Comparison of ENCODE assay signal across 8 cellular contexts in the genomic region with DNA sequence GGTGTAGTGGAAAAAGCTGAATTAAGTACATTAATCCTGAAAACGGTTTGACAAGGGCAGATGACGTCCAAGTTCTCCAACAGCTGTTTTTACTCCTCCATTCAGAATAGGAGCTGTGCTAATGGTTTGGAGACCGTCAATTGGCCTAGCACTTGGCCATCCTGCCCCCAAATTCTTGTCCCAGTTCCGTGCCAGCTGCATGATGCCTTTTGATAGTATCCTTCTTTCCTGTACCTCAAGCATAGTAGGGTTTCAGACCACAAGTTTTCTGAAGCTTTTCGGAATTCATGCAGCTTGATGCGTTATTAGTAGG. TPM values are rescaled to one million over a fixed set of nuclear protein-coding genes. Genes with fewer than 3 reads are reported as not detected.
DNase-seq lines count a peak whose midpoint lies in the region; TF ChIP-seq lines count a peak whose summit lies in the region.

No MANE protein-coding gene starts in this region.

- peaks cover 10% of the 10 kb centered on the region for H3K4me1 Mint-ChIP-seq in T-helper 1 cell treated with Interleukin-12 subunit alpha and Interleukin-12 subunit beta and Interleukin-4 antibody, amounts not matched to agents 30 μg/mL and 1 μg/mL, for 36 hours (ENCODE audit: low read depth)
- peaks cover 17% of the 10 kb centered on the region for H3K4me1 Mint-ChIP-seq in chondrocyte (ENCODE audit: low read depth)

- intact Hi-C loops in posterior cingulate gyrus (cut with DNase I), result no loop called here

- H4K20me1 ChIP-seq in Loucy (ENCODE audit: insufficient read depth, low read length, poor library complexity, severe bottlenecking), result no peaks in the 10 kb centered on the region

- peak overlapping the region; percentile 92 for H3K4me3 ChIP-seq in Loucy (ENCODE audit: low read length, poor library complexity, severe bottlenecking)
- H3K4me3 ChIP-seq in urinary bladder (ENCODE audit: low read depth, low read length), result peak overlapping the region; percentile 53

- H3K36me3 Mint-ChIP-seq in T-helper 1 cell treated with Interleukin-12 subunit alpha and Interleukin-12 subunit beta and Interleukin-4 antibody, amounts not matched to agents 30 μg/mL and 1 μg/mL, for 36 hours (ENCODE audit: low read depth), result no peaks in the 10 kb centered on the region
- no peaks in the 10 kb centered on the region for H3K36me3 Mint-ChIP-seq in chondrocyte (ENCODE audit: low read depth)

- H3K79me2 ChIP-seq in Loucy (ENCODE audit: insufficient read depth, low read length), result peaks cover 15% of the 10 kb centered on the region; the same call in 1 of the 2 replicates

- TF ChIP-seq CTCF in Loucy (conservative IDR thresholded peaks at IDR 0.05; ENCODE audit: low read length) (no peak), chondrocyte (IDR thresholded peaks at IDR 0.05) (no peak)

- peak overlapping the region; percentile 96 for H2AFZ ChIP-seq in Loucy (ENCODE audit: low read length)

- peaks cover 19% of the 10 kb centered on the region for H3K27me3 Mint-ChIP-seq in T-helper 1 cell treated with Interleukin-12 subunit alpha and Interleukin-12 subunit beta and Interleukin-4 antibody, amounts not matched to agents 30 μg/mL and 1 μg/mL, for 36 hours (ENCODE audit: low read depth)
- no peaks in the 10 kb centered on the region for H3K27me3 Mint-ChIP-seq in chondrocyte (ENCODE audit: low read depth)

- peak overlapping the region; percentile 91 for H3K4me3 Mint-ChIP-seq in T-helper 1 cell treated with Interleukin-12 subunit alpha and Interleukin-12 subunit beta and Interleukin-4 antibody, amounts not matched to agents 30 μg/mL and 1 μg/mL, for 36 hours
- H3K4me3 Mint-ChIP-seq in chondrocyte (ENCODE audit: unreplicated experiment), result peak overlapping the region; percentile 92

- peak overlapping the region; percentile 97 for H3K4me2 ChIP-seq in Loucy (ENCODE audit: low read depth, low read length, poor library complexity, severe bottlenecking)

- no peaks in the 10 kb centered on the region for H3F3A ChIP-seq in Loucy (ENCODE audit: low read depth)

- no peak overlapping the region for H3K27ac ChIP-seq in urinary bladder (ENCODE audit: low read depth)

- no peaks in the 10 kb centered on the region for H3K36me3 ChIP-seq in Loucy (ENCODE audit: insufficient read depth, low read length)
- H3K36me3 ChIP-seq in urinary bladder (ENCODE audit: insufficient read depth), result no peaks in the 10 kb centered on the region

- H3K4me1 ChIP-seq in Loucy (ENCODE audit: insufficient read depth, low read length, poor library complexity, severe bottlenecking) (peaks cover 27% of the 10 kb centered on the region), urinary bladder (ENCODE audit: insufficient read depth) (no peaks in the 10 kb centered on the region)

- H3K27ac Mint-ChIP-seq in T-helper 1 cell treated with Interleukin-12 subunit alpha and Interleukin-12 subunit beta and Interleukin-4 antibody, amounts not matched to agents 30 μg/mL and 1 μg/mL, for 36 hours, result peak overlapping the region; percentile 52
- H3K27ac Mint-ChIP-seq in chondrocyte (ENCODE audit: unreplicated experiment), result peak overlapping the region; percentile 90

- no peaks in the 10 kb centered on the region for H3K9me3 Mint-ChIP-seq in T-helper 1 cell treated with Interleukin-12 subunit alpha and Interleukin-12 subunit beta and Interleukin-4 antibody, amounts not matched to agents 30 μg/mL and 1 μg/mL, for 36 hours
- H3K9me3 Mint-ChIP-seq in chondrocyte (ENCODE audit: low read depth), result no peaks in the 10 kb centered on the region

- peak overlapping the region; percentile 83 for H3K9ac ChIP-seq in Loucy (ENCODE audit: low read depth, low read length, poor library complexity, severe bottlenecking)

- no peaks in the 10 kb centered on the region for H3K9me2 ChIP-seq in Loucy (replicated peaks; ENCODE audit: low read depth, low read length)

- H3K27me3 ChIP-seq in Loucy (ENCODE audit: insufficient read depth, low read length, poor library complexity, severe bottlenecking), result no peaks in the 10 kb centered on the region

- H3K9me3 ChIP-seq in Loucy (ENCODE audit: insufficient read depth, low read depth, low read length), result no peaks in the 10 kb centered on the region

- 27% methylated on average over 6 of the region's 6 CpGs for WGBS in urinary bladder

- DNase-seq in T-helper 1 cell, result no peak
- DNase-seq in chondrocyte (ENCODE audit: low spot score), result no peak
- peak; percentile 21 for DNase-seq in medulla oblongata (ENCODE audit: extremely low spot score)
- DNase-seq in posterior cingulate gyrus, result no peak
- no peak for DNase-seq in activated gamma-delta T cell (lab: John Stamatoyannopoulos, UW)

RNA-seq across cellular contexts. Expression of a gene that starts 0.6 kb away (rescaled TPM):
- total RNA-seq in chondrocyte, result 90.3 to 120 TPM (median 114 TPM) in 3 replicates
- 137 TPM for total RNA-seq in urinary bladder
- 47.3 TPM for polyA plus RNA-seq in urinary bladder
